In the genomic region with DNA sequence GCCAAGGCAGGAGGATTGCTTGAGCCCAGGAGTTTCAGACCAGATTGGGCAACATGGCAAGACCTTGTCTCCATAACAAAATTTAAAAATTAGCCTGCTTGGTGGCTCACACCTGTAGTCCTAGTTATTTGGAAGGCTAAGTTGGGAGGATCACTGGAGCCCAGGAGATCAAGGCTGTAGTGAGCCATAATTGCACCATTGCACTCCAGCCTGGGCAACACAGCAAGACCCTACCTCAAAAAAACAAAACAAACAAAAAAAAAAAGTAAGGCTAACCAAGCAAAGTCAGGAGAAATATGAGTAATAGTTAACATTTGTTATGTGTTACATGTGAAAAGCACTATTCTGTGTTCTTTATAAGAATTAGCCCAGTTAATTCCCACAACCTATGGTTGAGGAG, we compare ENCODE assay signal across 4 cellular contexts.
A peak's percentile ranks its signal among the peaks of the same experiment; 100 is the strongest.
TF ChIP-seq lines count a peak whose summit lies in the region.

No MANE protein-coding gene starts in this region.

TF ChIP-seq in HepG2, 621 proteins besides CTCF, POLR2A, EP300 and RAD21:
- TF ChIP-seq, protein P1, sequence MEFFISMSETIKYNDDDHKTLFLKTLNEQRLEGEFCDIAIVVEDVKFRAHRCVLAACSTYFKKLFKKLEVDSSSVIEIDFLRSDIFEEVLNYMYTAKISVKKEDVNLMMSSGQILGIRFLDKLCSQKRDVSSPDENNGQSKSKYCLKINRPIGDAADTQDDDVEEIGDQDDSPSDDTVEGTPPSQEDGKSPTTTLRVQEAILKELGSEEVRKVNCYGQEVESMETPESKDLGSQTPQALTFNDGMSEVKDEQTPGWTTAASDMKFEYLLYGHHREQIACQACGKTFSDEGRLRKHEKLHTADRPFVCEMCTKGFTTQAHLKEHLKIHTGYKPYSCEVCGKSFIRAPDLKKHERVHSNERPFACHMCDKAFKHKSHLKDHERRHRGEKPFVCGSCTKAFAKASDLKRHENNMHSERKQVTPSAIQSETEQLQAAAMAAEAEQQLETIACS (CRISPR knock-in tag; IDR thresholded peaks at IDR 0.05): no peak
- TF ChIP-seq ZNF121 (CRISPR knock-in tag; IDR thresholded peaks at IDR 0.05): 0 out of 2 replicates have a peak, but pooled peaks have one; percentile 37
- no peak for TF ChIP-seq ZNF775 (CRISPR knock-in tag; IDR thresholded peaks at IDR 0.05; ENCODE audit: borderline replicate concordance)
- TF ChIP-seq, protein P2, sequence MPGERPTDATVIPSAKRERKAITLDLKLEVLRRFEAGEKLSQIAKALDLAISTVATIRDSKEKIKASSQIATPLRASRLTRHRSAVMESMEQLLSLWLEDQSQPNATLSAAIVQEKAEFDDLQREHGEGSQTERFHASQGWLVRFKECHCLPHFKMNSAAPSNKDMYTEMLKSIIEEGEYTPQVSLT (CRISPR knock-in tag; IDR thresholded peaks at IDR 0.05; ENCODE audit: borderline replicate concordance, low read depth): no peak

TF ChIP-seq in HEK293, 187 proteins besides CTCF, POLR2A, EP300 and RAD21:
- TF ChIP-seq ZNF121 (tag by site-specific recombination; IDR thresholded peaks at IDR 0.05): peak; percentile 73
- TF ChIP-seq, protein P3, sequence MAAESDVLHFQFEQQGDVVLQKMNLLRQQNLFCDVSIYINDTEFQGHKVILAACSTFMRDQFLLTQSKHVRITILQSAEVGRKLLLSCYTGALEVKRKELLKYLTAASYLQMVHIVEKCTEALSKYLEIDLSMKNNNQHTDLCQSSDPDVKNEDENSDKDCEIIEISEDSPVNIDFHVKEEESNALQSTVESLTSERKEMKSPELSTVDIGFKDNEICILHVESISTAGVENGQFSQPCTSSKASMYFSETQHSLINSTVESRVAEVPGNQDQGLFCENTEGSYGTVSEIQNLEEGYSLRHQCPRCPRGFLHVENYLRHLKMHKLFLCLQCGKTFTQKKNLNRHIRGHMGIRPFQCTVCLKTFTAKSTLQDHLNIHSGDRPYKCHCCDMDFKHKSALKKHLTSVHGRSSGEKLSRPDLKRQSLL (tag by site-specific recombination; IDR thresholded peaks at IDR 0.05): no peak

TF ChIP-seq in WTC11, 78 proteins besides CTCF, POLR2A, EP300 and RAD21:
- TF ChIP-seq ZNF121 (CRISPR knock-in tag; IDR thresholded peaks at IDR 0.05) (peak; percentile 80; the same call in 1 of the 2 replicates), ZNF671 (CRISPR knock-in tag; IDR thresholded peaks at IDR 0.05) (no peak)
TF ChIP-seq in WTC11: peak in this region for 1.

TF ChIP-seq in H1, 55 proteins besides CTCF, POLR2A, EP300 and RAD21:
- no peak for TF ChIP-seq PHF8 (conservative IDR thresholded peaks at IDR 0.05; ENCODE audit: low read depth, low read length)
- TF ChIP-seq ASH2L (IDR thresholded peaks at IDR 0.05; ENCODE audit: low read length): no peak
- TF ChIP-seq KDM1A (IDR thresholded peaks at IDR 0.05; ENCODE audit: borderline replicate concordance, low read length): no peak
- TF ChIP-seq YY1 (IDR thresholded peaks at IDR 0.05; ENCODE audit: low read depth, low read length): no peak
- no peak for TF ChIP-seq SAP30 (IDR thresholded peaks at IDR 0.05; ENCODE audit: insufficient read depth, insufficient replicate concordance, low read length)
- TF ChIP-seq SP1 (IDR thresholded peaks at IDR 0.05; ENCODE audit: low read depth, low read length): no peak
- no peak for TF ChIP-seq NANOG (IDR thresholded peaks at IDR 0.05; ENCODE audit: insufficient read depth, low read depth, low read length, poor library complexity, severe bottlenecking)
- no peak for TF ChIP-seq EZH2 (IDR thresholded peaks at IDR 0.05; ENCODE audit: low read depth, low read length, severe bottlenecking)
- TF ChIP-seq JUND (IDR thresholded peaks at IDR 0.05; ENCODE audit: low read length): no peak
- TF ChIP-seq RXRA (IDR thresholded peaks at IDR 0.05; ENCODE audit: insufficient read depth, low read depth, low read length): no peak
- no peak for TF ChIP-seq POU5F1 (IDR thresholded peaks at IDR 0.05; ENCODE audit: low read depth, low read length)
- no peak for TF ChIP-seq MAX (IDR thresholded peaks at IDR 0.05)
- no peak for TF ChIP-seq CEBPB (IDR thresholded peaks at IDR 0.05; ENCODE audit: low read depth, low read length)
- TF ChIP-seq TAF1 (IDR thresholded peaks at IDR 0.05; ENCODE audit: low read depth, low read length): no peak
- TF ChIP-seq TAF7 (optimal IDR thresholded peaks at IDR 0.05; ENCODE audit: borderline replicate concordance, low read depth, low read length): no peak
- TF ChIP-seq NRF1 (IDR thresholded peaks at IDR 0.05; ENCODE audit: low read depth, low read length): no peak
- no peak for TF ChIP-seq BRCA1 (IDR thresholded peaks at IDR 0.05; ENCODE audit: low read depth, low read length)
- TF ChIP-seq GTF2F1 (IDR thresholded peaks at IDR 0.05; ENCODE audit: borderline replicate concordance, low read depth, low read length): no peak
- no peak for TF ChIP-seq BCL11A (IDR thresholded peaks at IDR 0.05; ENCODE audit: low read depth in 2 of 2, low read length in 2 of 2)
TF ChIP-seq in H1: peak in this region for 0.
